Comparison of ENCODE assay signal across 20 cellular contexts in the genomic region with DNA sequence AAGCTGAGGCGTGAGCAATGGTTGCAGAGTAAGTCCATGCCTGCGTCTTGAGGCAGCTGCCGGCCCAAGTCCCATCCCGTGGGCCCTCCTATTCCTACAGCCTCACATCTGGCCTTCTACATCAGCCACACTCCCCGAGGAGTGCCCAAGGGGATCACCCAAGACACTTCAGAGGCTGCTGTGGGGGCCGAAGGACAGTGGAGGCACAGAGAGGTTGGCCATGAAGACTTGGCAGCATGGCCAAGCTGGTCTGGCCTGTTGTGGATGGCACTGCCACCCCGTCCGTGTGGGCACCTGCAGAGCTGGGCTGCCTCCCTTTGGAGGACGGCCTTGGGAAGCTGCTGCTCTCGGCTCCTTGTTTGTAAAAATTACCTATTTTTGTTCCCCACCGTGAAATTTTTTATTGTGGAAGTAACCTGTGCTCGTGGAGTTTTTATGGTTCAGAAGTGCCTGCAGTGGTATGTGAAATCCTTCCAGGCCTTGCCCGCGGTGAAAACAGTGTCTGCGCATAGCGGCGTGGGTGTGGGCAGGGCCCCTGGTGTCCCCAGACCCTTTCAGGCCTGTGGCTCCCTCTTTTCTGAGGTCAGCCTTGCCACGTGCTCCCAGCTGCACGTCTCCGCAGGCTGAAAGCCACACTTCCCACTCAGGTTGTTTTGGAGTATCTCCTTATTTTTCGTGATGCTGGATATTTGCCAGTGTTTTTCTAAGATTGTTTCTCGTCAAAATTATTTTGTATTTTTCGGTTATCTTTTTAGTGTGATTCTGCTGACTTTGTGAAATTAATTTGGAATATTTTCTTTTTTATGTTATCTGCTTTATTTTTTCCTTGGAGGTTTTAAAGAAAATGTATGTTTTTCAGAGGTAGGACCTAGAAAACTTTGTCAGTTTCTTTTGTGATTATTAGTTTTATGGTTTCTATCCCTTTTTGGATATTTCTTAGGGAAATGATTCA. TPM values are rescaled to one million over a fixed set of nuclear protein-coding genes. Genes with fewer than 3 reads are reported as not detected.
DNase-seq lines count a peak whose midpoint lies in the region; ATAC-seq and TF ChIP-seq lines count a peak whose summit lies in the region.
"Had no signal": no experiment of that assay in that cellular context is flagged by ENCODE, and none has a peak within 500 bp of the region (broad histone marks: within the 10 kb centered on the region; RNA-seq: fewer than 3 reads in every experiment).

No MANE protein-coding gene starts in this region.

- peak overlapping the region; percentile 94 for H2BK12ac ChIP-seq in trophoblast cell (ENCODE audit: low read length)

- H2AK5ac ChIP-seq in trophoblast cell (ENCODE audit: low read length) = peak overlapping the region; percentile 96

- peak overlapping the region; percentile 78 for H2BK5ac ChIP-seq in trophoblast cell (ENCODE audit: low read depth, low read length, poor library complexity)

- H2BK120ac ChIP-seq in trophoblast cell (ENCODE audit: insufficient read depth, low read length, poor library complexity) = peak overlapping the region; percentile 76

- 90 to 91% methylated on average over 17 of the region's 23 CpGs for WGBS in esophagus squamous epithelium, 2 donors
- no CpG with 5 or more reads among the region's 23 CpGs for WGBS in trophoblast cell (ENCODE audit: extremely low coverage, insufficient coverage, insufficient read length)
- 82 to 86% methylated on average over 23 of the region's 23 CpGs for WGBS in aorta, 2 donors

- peaks cover 33% of the 10 kb centered on the region for H4K20me1 ChIP-seq in GM23338 (replicated peaks; ENCODE audit: insufficient read depth)

- no peak overlapping the region for H3K4me3 Mint-ChIP-seq in GM23338
- H3K4me3 Mint-ChIP-seq: activated CD4-positive, alpha-beta T cell treated with anti-CD3 and anti-CD28 coated beads for 36 hours; activated CD8-positive, alpha-beta memory T cell treated with anti-CD3 and anti-CD28 coated beads, Interleukin-2, amount 10 ng/mL, durations not matched to agents 7 days and 5 days; activated naive CD8-positive, alpha-beta T cell treated with anti-CD3 and anti-CD28 coated beads, Interleukin-2, amount 50 U/mL, for 24 hours; central memory CD8-positive, alpha-beta T cell; effector memory CD8-positive, alpha-beta T cell; HFFc6 had no signal

- intact Hi-C loops in left cardiac atrium (cut with DNase I) = no loop called here
- intact Hi-C loops in Right ventricle myocardium inferior (cut with DNase I) = loop anchor here (10.0 kb wide), 1 partner anchor 54 kb away; no protein-coding TSS in a partner anchor
- intact Hi-C loops in esophagus squamous epithelium (cut with DNase I) = no loop called here
- intact Hi-C loops in aorta (cut with DNase I) = no loop called here

- H3K79me2 ChIP-seq in trophoblast cell (ENCODE audit: control insufficient read depth, insufficient read depth, low read length, poor library complexity) (peaks cover 23% of the 10 kb centered on the region), GM23338 (replicated peaks; ENCODE audit: insufficient read depth) (peaks cover 83% of the 10 kb centered on the region)

- H3K23ac ChIP-seq in trophoblast cell (ENCODE audit: low read length) = no peak overlapping the region

- H4K12ac ChIP-seq in trophoblast cell (ENCODE audit: low read depth, low read length) = no peak overlapping the region

- no peaks in the 10 kb centered on the region for H3F3A ChIP-seq in GM23338 (replicated peaks; ENCODE audit: low read depth)

- H3K18ac ChIP-seq in trophoblast cell (ENCODE audit: low read length) = peak overlapping the region; percentile 86

- H3K4me3 ChIP-seq in esophagus squamous epithelium = no peak overlapping the region
- no peak overlapping the region for H3K4me3 ChIP-seq in trophoblast cell (ENCODE audit: low read depth, low read length)
- no peak overlapping the region for H3K4me3 ChIP-seq in aorta (ENCODE audit: low read length in 2 of 2)
- H3K4me3 ChIP-seq in SJCRH30 = no peak overlapping the region
- H3K4me3 ChIP-seq in GM23338 = no peak overlapping the region

- no peaks in the 10 kb centered on the region for H3K9me2 ChIP-seq in GM23338 (ENCODE audit: insufficient read depth)

- peak overlapping the region; percentile 68 for H4K91ac ChIP-seq in trophoblast cell (ENCODE audit: low read depth, low read length)

- peak overlapping the region; percentile 47 for H4K8ac ChIP-seq in trophoblast cell (ENCODE audit: low read depth, low read length)

- H2AFZ ChIP-seq in trophoblast cell (ENCODE audit: insufficient read depth, low read length, poor library complexity) (peak overlapping the region; percentile 8), GM23338 (no peak overlapping the region)

- H3K27ac ChIP-seq in esophagus squamous epithelium = peak overlapping the region in 3 of 4 donors; percentile 51 to 83 (median 73)
- H3K27ac ChIP-seq in trophoblast cell (ENCODE audit: low read depth, low read length) = peak overlapping the region; percentile 90
- H3K27ac ChIP-seq in aorta (ENCODE audit: low read depth in 1 of 2, low read length in 2 of 2) = peak overlapping the region; percentile 31 to 85
- no peak overlapping the region for H3K27ac ChIP-seq in SJCRH30
- no peak overlapping the region for H3K27ac ChIP-seq in GM23338 (ENCODE audit: low read depth)

- no peak overlapping the region for H3K27ac Mint-ChIP-seq in GM23338
- H3K27ac Mint-ChIP-seq: activated CD4-positive, alpha-beta T cell treated with anti-CD3 and anti-CD28 coated beads for 36 hours; activated CD8-positive, alpha-beta memory T cell treated with anti-CD3 and anti-CD28 coated beads, Interleukin-2, amount 10 ng/mL, durations not matched to agents 7 days and 5 days; activated naive CD8-positive, alpha-beta T cell treated with anti-CD3 and anti-CD28 coated beads, Interleukin-2, amount 50 U/mL, for 24 hours; effector memory CD8-positive, alpha-beta T cell; HFFc6 had no signal

- peaks cover 9% of the 10 kb centered on the region for H3K4me1 Mint-ChIP-seq in GM23338

- H3K4me2 ChIP-seq in trophoblast cell (ENCODE audit: low read length) (no peak overlapping the region), GM23338 (no peak overlapping the region)

- DNase-seq in left cardiac atrium (peak; percentile 16), Right ventricle myocardium inferior (ENCODE audit: missing footprints) (no peak), esophagus squamous epithelium (lab: John Stamatoyannopoulos, UW) (no peak), trophoblast cell (no peak), aorta (peak; percentile 38 to 71), SJCRH30 (no peak), SIG-M5 treated with dmso at 0.1 percent for 504 hours (lab: John Stamatoyannopoulos, UW; ENCODE audit: unreplicated experiment) (no peak), GM23338 (ENCODE audit: low spot score) (no peak)
- DNase-seq: activated CD4-positive, alpha-beta T cell treated with anti-CD3 and anti-CD28 coated beads for 36 hours; activated CD8-positive, alpha-beta memory T cell treated with anti-CD3 and anti-CD28 coated beads, Interleukin-2, amount 10 ng/mL, durations not matched to agents 7 days and 5 days; activated naive CD8-positive, alpha-beta T cell treated with anti-CD3 and anti-CD28 coated beads, Interleukin-2, amount 50 U/mL, for 24 hours; effector memory CD8-positive, alpha-beta T cell; HFFc6; hippocampal formation; kidney glomerular epithelial cell; NCI-H1105 treated with DMSO at 0.1 percent for 48 hours; NCI-H69; OCI-M1 had no signal

- H3K36me3 ChIP-seq in esophagus squamous epithelium (peaks cover 0 to 64% (median 4%) of the 10 kb centered on the region in 3 donors), trophoblast cell (ENCODE audit: control insufficient read depth in 1 of 2, insufficient read depth in 2 of 2, low read length in 2 of 2) (peaks cover 13 to 19% of the 10 kb centered on the region in 2 experiments), aorta (ENCODE audit: control insufficient read depth in 1 of 2, insufficient read depth in 2 of 2, low read length in 1 of 2) (no peaks in the 10 kb centered on the region), SJCRH30 (peaks cover 59% of the 10 kb centered on the region), GM23338 (ENCODE audit: insufficient read depth) (peaks cover 13% of the 10 kb centered on the region)

- no peaks in the 10 kb centered on the region for H3K9me3 Mint-ChIP-seq in GM23338
- H3K9me3 Mint-ChIP-seq: activated naive CD8-positive, alpha-beta T cell treated with anti-CD3 and anti-CD28 coated beads, Interleukin-2, amount 50 U/mL, for 24 hours; central memory CD8-positive, alpha-beta T cell; effector memory CD8-positive, alpha-beta T cell; HFFc6 had no signal

- H3K4me1 ChIP-seq in esophagus squamous epithelium (peaks cover 16 to 47% (median 30%) of the 10 kb centered on the region in 3 donors), trophoblast cell (ENCODE audit: control insufficient read depth in 1 of 2, insufficient read depth in 2 of 2, low read length in 2 of 2) (peaks cover 43 to 46% of the 10 kb centered on the region in 2 experiments), aorta (ENCODE audit: control insufficient read depth in 1 of 2, insufficient read depth in 2 of 2, low read length in 2 of 2) (no peaks in the 10 kb centered on the region), SJCRH30 (peaks cover 10% of the 10 kb centered on the region), GM23338 (ENCODE audit: insufficient read depth) (no peaks in the 10 kb centered on the region)

- no peak for TF ChIP-seq POLR2A in esophagus squamous epithelium (IDR thresholded peaks at IDR 0.05)

- peak overlapping the region; percentile 76 for H3K14ac ChIP-seq in trophoblast cell (ENCODE audit: low read length)

- H3K27me3 ChIP-seq in esophagus squamous epithelium (no peaks in the 10 kb centered on the region), trophoblast cell (ENCODE audit: insufficient read depth, low read length) (no peaks in the 10 kb centered on the region), aorta (ENCODE audit: control insufficient read depth in 1 of 2, insufficient read depth in 2 of 2, low read length in 1 of 2) (no peaks in the 10 kb centered on the region), SJCRH30 (no peaks in the 10 kb centered on the region), GM23338 (ENCODE audit: insufficient read depth) (no peaks in the 10 kb centered on the region)

- peaks cover 2% of the 10 kb centered on the region for H3K27me3 Mint-ChIP-seq in GM23338 (ENCODE audit: insufficient read depth, low read depth, poor library complexity)
- H3K27me3 Mint-ChIP-seq: activated CD4-positive, alpha-beta T cell treated with anti-CD3 and anti-CD28 coated beads for 36 hours; activated CD8-positive, alpha-beta memory T cell treated with anti-CD3 and anti-CD28 coated beads, Interleukin-2, amount 10 ng/mL, durations not matched to agents 7 days and 5 days; activated naive CD8-positive, alpha-beta T cell treated with anti-CD3 and anti-CD28 coated beads, Interleukin-2, amount 50 U/mL, for 24 hours; central memory CD8-positive, alpha-beta T cell; effector memory CD8-positive, alpha-beta T cell had no signal

- H3K36me3 Mint-ChIP-seq in GM23338 (ENCODE audit: low read depth) = peaks cover 44% of the 10 kb centered on the region

- TF ChIP-seq CTCF in esophagus squamous epithelium (IDR thresholded peaks at IDR 0.05) = no peak
- TF ChIP-seq CTCF in GM23338 (conservative IDR thresholded peaks at IDR 0.05; ENCODE audit: low read depth in 2 of 2) = no peak

- no peak overlapping the region for H3K9ac ChIP-seq in trophoblast cell (ENCODE audit: low read length)

- peaks cover 46% of the 10 kb centered on the region for H3K79me1 ChIP-seq in trophoblast cell (ENCODE audit: low read length)

- ATAC-seq in left cardiac atrium = no peak
- no peak for ATAC-seq in Right ventricle myocardium inferior
- ATAC-seq in aorta (ENCODE audit: low FRiP score) = no peak
- no peak for ATAC-seq in GM23338
- ATAC-seq: activated CD4-positive, alpha-beta T cell treated with anti-CD3 and anti-CD28 coated beads for 36 hours; activated CD8-positive, alpha-beta memory T cell treated with anti-CD3 and anti-CD28 coated beads, Interleukin-2, amount 10 ng/mL, durations not matched to agents 7 days and 5 days; effector memory CD8-positive, alpha-beta T cell had no signal

- peak overlapping the region; percentile 57 for H3K4ac ChIP-seq in trophoblast cell (ENCODE audit: low read depth, low read length)

- H3K9me3 ChIP-seq in esophagus squamous epithelium (no peaks in the 10 kb centered on the region), trophoblast cell (ENCODE audit: insufficient read depth, low read depth, low read length) (peaks cover 4% of the 10 kb centered on the region), aorta (ENCODE audit: control insufficient read depth, low read length) (no peaks in the 10 kb centered on the region), SJCRH30 (replicated peaks) (no peaks in the 10 kb centered on the region)

RNA-seq across cellular contexts. Expression of gene SLX9, which starts 20.6 kb away (rescaled TPM):
- total RNA-seq in left cardiac atrium = 10 to 100 TPM; 26.1 to 28.6 TPM
- total RNA-seq in Right ventricle myocardium inferior = 66.5 TPM
- total RNA-seq in esophagus squamous epithelium = 10 to 100 TPM; 10.2 to 16.1 (median 11.1) TPM
- polyA plus RNA-seq in trophoblast cell (2013) = 19.1 and 21.1 TPM in 2 replicates
- 10 to 100 TPM; 21.5 to 29.6 TPM for total RNA-seq in aorta
- polyA plus RNA-seq in aorta = 10 to 100 TPM; 17.3 to 19.2 TPM
- 26.8 and 32.3 TPM in 2 replicates for total RNA-seq in SJCRH30 (2014; rRNA removed; shearing (Covaris generic))
- 36.3 and 41.5 TPM in 2 replicates for total RNA-seq in GM23338 (2014; rRNA removed; shearing (Covaris generic))
- polyA plus RNA-seq in GM23338 (2016; fragmentation: Nextera tagmentation; extraction: Ambion mirVana) = 46.9 and 48.0 TPM in 2 replicates

RNA-seq across cellular contexts. Expression of gene ITGB2, which starts 39.7 kb away (rescaled TPM):
- total RNA-seq in left cardiac atrium (10 to 100 TPM; 31.5 to 70.7 TPM), Right ventricle myocardium inferior (36.7 TPM), esophagus squamous epithelium (10 to 100 TPM in 2 of 4 donors, 1 to 10 TPM in 2; 6.6 to 47.1 (median 18.5) TPM), aorta (100 to 1,000 TPM in 1 of 2 donors, 10 to 100 TPM in 1; 65.5 to 110 TPM)
- 0.03 TPM in 2 replicates for polyA plus RNA-seq in trophoblast cell (2013)
- polyA plus RNA-seq in aorta (10 to 100 TPM in 1 of 2 donors, 1 to 10 TPM in 1; 6.7 to 48.5 TPM), GM23338 (2016; fragmentation: Nextera tagmentation; extraction: Ambion mirVana) (0.40 and 0.44 TPM in 2 replicates)
- total RNA-seq in SJCRH30 (2014; rRNA removed; shearing (Covaris generic)) = 38.8 and 42.4 TPM in 2 replicates
- total RNA-seq in GM23338 (2014; rRNA removed; shearing (Covaris generic)) = 0.63 TPM in 1 of 2 replicates, not detected in the other
- total RNA-seq: HT-29 had no signal

Comparison
In these comparisons a context has a peak if more than half of its experiments do, and no peak if none do; other contexts are left out.
1. DNase-seq: peak in left cardiac atrium (single experiment) and aorta (2 of 2); none in Right ventricle myocardium inferior (single experiment), esophagus squamous epithelium (single experiment), trophoblast cell (0 of 2), SJCRH30 (0 of 2), SIG-M5 treated with dmso at 0.1 percent for 504 hours (single experiment) and GM23338 (single experiment).
2. H3K27ac ChIP-seq: peak in esophagus squamous epithelium (3 of 4), trophoblast cell (single experiment) and aorta (2 of 2); none in SJCRH30 (single experiment) and GM23338 (single experiment).